11 cellular contexts compared by ENCODE assay signal in the genomic region with DNA sequence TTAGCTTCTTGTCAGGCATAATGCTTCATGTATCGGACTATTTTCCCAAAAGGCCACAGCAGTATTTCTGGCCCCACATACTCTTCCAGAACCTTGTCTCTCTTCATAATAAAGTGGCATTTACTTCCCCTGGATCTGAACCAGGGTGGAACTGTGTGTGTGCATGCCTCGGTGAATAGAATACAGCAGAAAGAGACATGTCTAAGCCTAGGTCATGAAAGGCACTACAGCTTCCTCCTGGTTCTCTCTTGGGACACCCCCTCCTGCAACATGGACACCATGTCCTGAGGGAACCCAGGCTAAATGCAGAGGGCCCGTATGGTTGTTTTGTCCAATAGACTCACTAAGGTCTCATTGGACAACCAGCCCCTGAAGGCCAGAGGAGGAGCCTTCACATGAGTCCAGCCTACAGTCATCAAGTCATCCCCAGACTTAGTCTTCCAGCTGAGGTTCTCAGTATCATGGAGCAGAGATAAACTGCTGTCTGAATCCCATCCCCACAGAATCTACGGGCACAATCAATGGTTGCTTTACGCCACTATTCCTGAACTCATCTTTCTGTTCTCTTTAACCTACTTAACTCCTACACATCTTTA.
"Had no signal": no experiment of that assay in that cellular context is flagged by ENCODE, and none has a peak within 500 bp of the region (broad histone marks: within the 10 kb centered on the region; RNA-seq: fewer than 3 reads in every experiment).

No MANE protein-coding gene starts in this region.

- ATAC-seq: left colon, mucosa of descending colon had no signal

- H3K4me3 ChIP-seq: esophagus squamous epithelium, mucosa of descending colon, stomach, thoracic aorta had no signal

- H3K27me3 ChIP-seq: esophagus squamous epithelium, stomach had no signal

- H3K9me3 ChIP-seq: esophagus squamous epithelium, thoracic aorta had no signal

- H3K36me3 ChIP-seq: thoracic aorta had no signal

- H3K4me3 Mint-ChIP-seq: activated CD4-positive, alpha-beta memory T cell treated with anti-CD3 and anti-CD28 coated beads for 36 hours had no signal

- H3K27ac Mint-ChIP-seq: activated CD4-positive, alpha-beta memory T cell treated with anti-CD3 and anti-CD28 coated beads for 36 hours had no signal

- DNase-seq: activated CD4-positive, alpha-beta memory T cell treated with anti-CD3 and anti-CD28 coated beads for 36 hours; activated CD4-positive, CD25-positive, alpha-beta regulatory T cell treated with anti-CD3 and anti-CD28 coated beads, Interleukin-2, amount 50 U/mL, for 72 hours; activated CD8-positive, alpha-beta memory T cell treated with anti-CD3 and anti-CD28 coated beads, Interleukin-2, amount 50 U/mL, for 4 hours; esophagus squamous epithelium; foreskin fibroblast; left colon; mucosa of descending colon; stimulated activated CD4-positive, alpha-beta T cell treated with anti-CD3 and anti-CD28 coated beads, Interleukin-2, amount 100 ng/mL, for 48 hours; stomach; T-helper 2 cell had no signal

- H3K27me3 Mint-ChIP-seq: activated CD4-positive, alpha-beta memory T cell treated with anti-CD3 and anti-CD28 coated beads for 36 hours had no signal

- H3K27ac ChIP-seq: esophagus squamous epithelium, stomach, thoracic aorta had no signal
